ENCODE assay signal across 7 cellular contexts in genomic region chr5:127517110-127517479, GRCh38. TPM values are rescaled to one million over a fixed set of nuclear protein-coding genes. Genes with fewer than 3 reads are reported as not detected.
DNase-seq lines count a peak whose midpoint lies in the region; ATAC-seq, FAIRE-seq and TF ChIP-seq lines count a peak whose summit lies in the region.

No MANE protein-coding gene starts in this region.

- DNase-seq in H7, result no peak
- no peak for DNase-seq in LNCaP clone FGC (ENCODE audit: low read depth)
- no peak for DNase-seq in mammary epithelial cell
- DNase-seq in MV-4-11 (lab: John Stamatoyannopoulos, UW), result no peak
- DNase-seq in GM12892 (ENCODE audit: insufficient read length), result no peak

- no peak for TF ChIP-seq POLR2A in GM12892 (IDR thresholded peaks at IDR 0.05; ENCODE audit: low read depth, low read length)

- no peaks in the 10 kb centered on the region for H3K27me3 ChIP-seq in H7 (ENCODE audit: control insufficient read depth, insufficient read depth, low read length)
- no peaks in the 10 kb centered on the region for H3K27me3 ChIP-seq in mammary epithelial cell (ENCODE audit: insufficient read depth, low read length)
- no peaks in the 10 kb centered on the region for H3K27me3 ChIP-seq in mononuclear cell (ENCODE audit: insufficient read depth, low read length)

- dilution Hi-C loops in mammary epithelial cell (cut with HindIII; ENCODE audit: low sequenced_read_pairs), result no loop called here

- peak overlapping the region; percentile 66 for H3K4me2 ChIP-seq in mammary epithelial cell (ENCODE audit: insufficient read depth, low read depth, low read length)

- WGBS in mammary epithelial cell (ENCODE audit: low coverage, missing lambda C conversion rate), result 4% methylated on average over 8 of the region's 9 CpGs

- peaks cover 7% of the 10 kb centered on the region for H3K9me3 ChIP-seq in mammary epithelial cell (replicated peaks; ENCODE audit: insufficient read depth, low read length)
- H3K9me3 ChIP-seq in mononuclear cell (ENCODE audit: low read depth, low read length), result peaks cover 9% of the 10 kb centered on the region

- H2AFZ ChIP-seq in mammary epithelial cell (ENCODE audit: low read depth, low read length), result peak overlapping the region; percentile 99

- H3K9ac ChIP-seq in mammary epithelial cell (ENCODE audit: insufficient read depth, low read length), result no peak overlapping the region

- in situ Hi-C loops in mammary epithelial cell (cut with MboI; ENCODE audit: low sequenced_read_pairs in 2 of 2), result no loop called here

- H4K20me1 ChIP-seq in mammary epithelial cell (ENCODE audit: insufficient read depth, low read length), result no peaks in the 10 kb centered on the region

- TF ChIP-seq CTCF in LNCaP clone FGC (IDR thresholded peaks at IDR 0.05; ENCODE audit: control insufficient read depth, extremely low read depth, insufficient read depth) (no peak), mammary epithelial cell (conservative IDR thresholded peaks at IDR 0.05 in 1 of 2, IDR thresholded peaks at IDR 0.05 in 1 of 2; ENCODE audit: extremely low read depth in 1 of 2, insufficient read depth in 1 of 2, low read depth in 1 of 2, low read length in 2 of 2) (no peak)

- no peak for FAIRE-seq in GM12892 (lab: Jason Lieb, UNC)

- peaks cover 46% of the 10 kb centered on the region for H3K79me2 ChIP-seq in mammary epithelial cell (ENCODE audit: insufficient read depth, low read length)

- H3K4me3 ChIP-seq in H7 (ENCODE audit: insufficient read depth, low read depth, low read length), result peak overlapping the region; percentile 35
- peak overlapping the region; percentile 42 for H3K4me3 ChIP-seq in LNCaP clone FGC (ENCODE audit: low read depth, low read length)
- H3K4me3 ChIP-seq in mammary epithelial cell (replicated peaks in 1 of 3; ENCODE audit: insufficient read depth in 1 of 3, low read depth in 2 of 3, low read length in 3 of 3), result peak overlapping the region; percentile 14 to 97 (median 60)
- H3K4me3 ChIP-seq in mononuclear cell (ENCODE audit: low read length), result peak overlapping the region; percentile 96

- no peak overlapping the region for H3K27ac ChIP-seq in mammary epithelial cell (ENCODE audit: insufficient read depth, low read depth, low read length)

- CTCF ChIA-PET in mammary epithelial cell (lab: Charles Lee; ENCODE audit: low non-redundant PET), result no interaction called here

- peaks cover 6% of the 10 kb centered on the region; the same call in 1 of the 2 replicates for H3K36me3 ChIP-seq in H7 (replicated peaks; ENCODE audit: control insufficient read depth, insufficient read depth, low read length)
- H3K36me3 ChIP-seq in mammary epithelial cell (ENCODE audit: insufficient read depth, low read length), result no peaks in the 10 kb centered on the region

- no TSS peak for BruUV-seq in mammary epithelial cell (replicated peaks; lab: Mats Ljungman, UMichigan)

- intact Hi-C loops in mammary epithelial cell (cut with micrococcal nuclease), result no loop called here

- peaks cover 11% of the 10 kb centered on the region for H3K4me1 ChIP-seq in mammary epithelial cell (ENCODE audit: insufficient read depth, low read length)
- peaks cover 19% of the 10 kb centered on the region for H3K4me1 ChIP-seq in mononuclear cell (ENCODE audit: insufficient read depth, low read length)

- peak; percentile 39 for ATAC-seq in GM18511 (IDR thresholded peaks at IDR 0.05; ENCODE audit: unreplicated experiment)

RNA-seq across cellular contexts. Expression of gene PRRC1, which starts 0.3 kb away (rescaled TPM):
- total RNA-seq in H7 (2014; rRNA removed; shearing (Covaris generic)), result 43.9 and 71.4 TPM in 2 replicates
- 10 to 100 TPM; 47.8 to 64.3 TPM for total RNA-seq in mammary epithelial cell
- 53.7 TPM for polyA plus RNA-seq in mammary epithelial cell
- 146 TPM for polyA minus RNA-seq in mammary epithelial cell
- total RNA-seq in mononuclear cell, result 44.6 TPM
- 27.3 TPM for polyA plus RNA-seq in GM12892 (2012; ENCODE audit: missing spikeins)

Comparison
In these comparisons a context has a peak if more than half of its experiments do, and no peak if none do; other contexts are left out.
1. H3K4me3 ChIP-seq: peak in every context shown above with its lines; median percentile 96 in mononuclear cell; 60 in mammary epithelial cell; 42 in LNCaP clone FGC; 35 in H7.